Comparison of ENCODE assay signal across 22 cellular contexts in genomic region chr3:184460276-184460675, GRCh38.
"Had no signal": no experiment of that assay in that cellular context is flagged by ENCODE, and none has a peak within 500 bp of the region (broad histone marks: within the 10 kb centered on the region; RNA-seq: fewer than 3 reads in every experiment).

No MANE protein-coding gene starts in this region.

- H3K4me3 ChIP-seq: ascending aorta, breast epithelium, neural progenitor cell, tibial nerve, uterus had no signal

- H3K27ac ChIP-seq: ascending aorta, breast epithelium, epithelial cell of prostate, neural progenitor cell, tibial nerve, uterus had no signal

- H3K36me3 ChIP-seq: ascending aorta, breast epithelium, neural progenitor cell, tibial nerve, uterus had no signal

- H3K4me3 Mint-ChIP-seq: activated naive CD4-positive, alpha-beta T cell treated with anti-CD3 and anti-CD28 coated beads, Interleukin-2, amount 50 U/mL, for 24 hours; effector memory CD8-positive, alpha-beta T cell; naive thymus-derived CD4-positive, alpha-beta T cell; neural progenitor cell had no signal

- DNase-seq: activated CD4-positive, alpha-beta T cell treated with anti-CD3 and anti-CD28 coated beads, Interleukin-2, amount 50 U/mL, for 1 hour; activated gamma-delta T cell; cerebellar nuclear complex; effector memory CD8-positive, alpha-beta T cell; head of caudate nucleus; kidney; mammary epithelial cell; naive thymus-derived CD4-positive, alpha-beta T cell; stimulated activated CD4-positive, alpha-beta T cell treated with anti-CD3 and anti-CD28 coated beads, Interleukin-12 subunit alpha, Interleukin-12 subunit beta, amount 100 ng/mL, for 4 hours; stimulated activated CD4-positive, alpha-beta T cell treated with anti-CD3 and anti-CD28 coated beads, Interleukin-2, amount 100 ng/mL, for 24 hours; stimulated activated naive CD8-positive, alpha-beta T cell treated with anti-CD3 and anti-CD28 coated beads, Interleukin-15, Interleukin-2, amounts not matched to agents 100 U/mL and 50 U/mL, for 24 hours; substantia nigra; uterus had no signal

- H3K27ac Mint-ChIP-seq: activated naive CD4-positive, alpha-beta T cell treated with anti-CD3 and anti-CD28 coated beads, Interleukin-2, amount 50 U/mL, for 24 hours; effector memory CD8-positive, alpha-beta T cell; naive thymus-derived CD4-positive, alpha-beta T cell; neural progenitor cell; progenitor cell of endocrine pancreas had no signal

- H3K27me3 ChIP-seq: ascending aorta, breast epithelium, neural progenitor cell, tibial nerve, uterus had no signal

- H3K4me1 ChIP-seq: ascending aorta, breast epithelium, neural progenitor cell, tibial nerve, uterus had no signal

- H3K9me3 Mint-ChIP-seq: activated naive CD4-positive, alpha-beta T cell treated with anti-CD3 and anti-CD28 coated beads, Interleukin-2, amount 50 U/mL, for 24 hours; effector memory CD8-positive, alpha-beta T cell had no signal

- H3K27me3 Mint-ChIP-seq: activated naive CD4-positive, alpha-beta T cell treated with anti-CD3 and anti-CD28 coated beads, Interleukin-2, amount 50 U/mL, for 24 hours had no signal

- ATAC-seq: activated CD4-positive, CD25-positive, alpha-beta regulatory T cell treated with anti-CD3 and anti-CD28 coated beads, Interleukin-2, amount 50 U/mL, for 24 hours; effector memory CD8-positive, alpha-beta T cell; left lobe of liver; naive thymus-derived CD4-positive, alpha-beta T cell; stimulated activated naive CD8-positive, alpha-beta T cell treated with anti-CD3 and anti-CD28 coated beads, Interleukin-15, Interleukin-2, amounts not matched to agents 100 U/mL and 50 U/mL, for 24 hours had no signal

- H3K36me3 Mint-ChIP-seq: activated naive CD4-positive, alpha-beta T cell treated with anti-CD3 and anti-CD28 coated beads, Interleukin-2, amount 50 U/mL, for 24 hours; naive thymus-derived CD4-positive, alpha-beta T cell; neural progenitor cell had no signal

- H3K4me1 Mint-ChIP-seq: activated naive CD4-positive, alpha-beta T cell treated with anti-CD3 and anti-CD28 coated beads, Interleukin-2, amount 50 U/mL, for 24 hours; naive thymus-derived CD4-positive, alpha-beta T cell; neural progenitor cell had no signal

- H3K9me3 ChIP-seq: ascending aorta, breast epithelium, tibial nerve, uterus had no signal
